32 cellular contexts compared by ENCODE assay signal in the genomic region with DNA sequence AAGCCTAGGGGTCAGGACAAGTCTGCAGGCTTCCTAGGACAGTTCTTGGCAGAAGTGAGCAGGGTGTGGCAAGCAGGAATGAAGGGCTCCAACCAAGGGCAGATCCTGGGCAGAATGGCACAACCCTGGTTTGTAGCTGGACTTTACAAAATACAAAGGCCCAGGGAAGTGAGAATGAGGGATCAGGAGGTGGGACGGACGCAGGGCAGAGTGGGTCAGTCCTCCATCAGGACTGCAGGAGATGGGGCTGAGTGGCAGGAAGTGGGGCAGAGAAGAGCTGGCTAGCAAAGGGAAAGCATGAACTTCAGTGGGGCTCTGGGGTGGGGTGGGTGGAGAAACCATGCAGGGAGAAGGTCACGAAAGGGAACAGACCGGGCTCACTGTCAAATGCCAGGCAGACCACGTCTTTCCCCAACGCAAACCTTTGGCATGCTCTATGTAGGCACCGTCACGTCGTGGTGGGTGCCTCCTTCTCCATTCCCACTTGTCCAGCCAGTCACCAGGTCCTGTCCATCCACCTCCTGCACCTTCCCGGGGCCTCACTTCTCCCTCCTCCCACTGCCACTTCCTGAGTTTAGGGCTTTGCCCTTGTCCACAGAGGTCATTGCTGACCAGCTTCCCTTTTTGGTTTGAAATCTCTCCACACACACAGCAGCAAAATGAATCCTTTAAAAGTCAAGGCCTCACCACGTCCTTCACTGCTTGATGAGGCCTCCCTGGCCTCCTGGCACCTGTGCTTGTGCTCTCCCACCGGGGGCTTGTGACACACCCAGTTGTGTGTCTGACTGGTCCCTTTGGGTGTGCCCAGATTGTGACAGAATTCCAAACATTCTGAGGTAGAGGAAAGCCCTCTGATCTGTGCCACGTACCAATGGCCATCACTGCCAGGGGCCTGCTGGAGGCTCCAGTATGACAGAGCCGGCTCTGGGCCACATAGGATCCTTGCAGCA. TPM values are rescaled to one million over a fixed set of nuclear protein-coding genes. Genes with fewer than 3 reads are reported as not detected.
A peak's percentile ranks its signal among the peaks of the same experiment; 100 is the strongest.
DNase-seq lines count a peak whose midpoint lies in the region; ATAC-seq and TF ChIP-seq lines count a peak whose summit lies in the region.
"Had no signal": no experiment of that assay in that cellular context is flagged by ENCODE, and none has a peak within 500 bp of the region (broad histone marks: within the 10 kb centered on the region; RNA-seq: fewer than 3 reads in every experiment).

No MANE protein-coding gene starts in this region.

- no peak overlapping the region for H3K4me3 Mint-ChIP-seq in activated naive CD4-positive, alpha-beta T cell treated with anti-CD3 and anti-CD28 coated beads, Interleukin-2, amount 10 ng/mL, durations not matched to agents 7 days and 5 days
- H3K4me3 Mint-ChIP-seq in T-helper 17 cell: no peak overlapping the region
- H3K4me3 Mint-ChIP-seq in CD8-positive, alpha-beta memory T cell: no peak overlapping the region
- H3K4me3 Mint-ChIP-seq: activated CD4-positive, alpha-beta T cell treated with anti-CD3 and anti-CD28 coated beads for 36 hours; B cell; neural progenitor cell had no signal

- H3K27me3 Mint-ChIP-seq in activated naive CD4-positive, alpha-beta T cell treated with anti-CD3 and anti-CD28 coated beads, Interleukin-2, amount 10 ng/mL, durations not matched to agents 7 days and 5 days: no peaks in the 10 kb centered on the region
- no peaks in the 10 kb centered on the region for H3K27me3 Mint-ChIP-seq in T-helper 17 cell
- no peaks in the 10 kb centered on the region for H3K27me3 Mint-ChIP-seq in CD8-positive, alpha-beta memory T cell
- H3K27me3 Mint-ChIP-seq: activated CD4-positive, alpha-beta T cell treated with anti-CD3 and anti-CD28 coated beads for 36 hours; B cell had no signal

- TF ChIP-seq CTCF in lower lobe of right lung (IDR thresholded peaks at IDR 0.05) (no peak), suprapubic skin (IDR thresholded peaks at IDR 0.05) (no peak)

- 82% methylated on average over 14 of the region's 14 CpGs for WGBS in suprapubic skin

- intact Hi-C loops in lower lobe of right lung (cut with DNase I): no loop called here

- H3K9me3 Mint-ChIP-seq in activated naive CD4-positive, alpha-beta T cell treated with anti-CD3 and anti-CD28 coated beads, Interleukin-2, amount 10 ng/mL, durations not matched to agents 7 days and 5 days: no peaks in the 10 kb centered on the region
- H3K9me3 Mint-ChIP-seq in CD8-positive, alpha-beta memory T cell: peaks cover 0 to 2% (median 0%) of the 10 kb centered on the region in 5 donors

- H3K36me3 Mint-ChIP-seq in activated naive CD4-positive, alpha-beta T cell treated with anti-CD3 and anti-CD28 coated beads, Interleukin-2, amount 10 ng/mL, durations not matched to agents 7 days and 5 days: peaks cover 41% of the 10 kb centered on the region
- peaks cover 8% of the 10 kb centered on the region for H3K36me3 Mint-ChIP-seq in T-helper 17 cell (ENCODE audit: low read depth)
- H3K36me3 Mint-ChIP-seq in CD8-positive, alpha-beta memory T cell: peaks cover 17 to 66% (median 26%) of the 10 kb centered on the region in 3 donors

- H3K4me1 Mint-ChIP-seq in activated naive CD4-positive, alpha-beta T cell treated with anti-CD3 and anti-CD28 coated beads, Interleukin-2, amount 10 ng/mL, durations not matched to agents 7 days and 5 days: no peaks in the 10 kb centered on the region
- H3K4me1 Mint-ChIP-seq in T-helper 17 cell: peaks cover 2% of the 10 kb centered on the region
- no peaks in the 10 kb centered on the region for H3K4me1 Mint-ChIP-seq in CD8-positive, alpha-beta memory T cell
- H3K4me1 Mint-ChIP-seq: activated CD4-positive, alpha-beta T cell treated with anti-CD3 and anti-CD28 coated beads for 36 hours; B cell had no signal

- DNase-seq in activated naive CD4-positive, alpha-beta T cell treated with anti-CD3 and anti-CD28 coated beads, Interleukin-2, amount 10 ng/mL, durations not matched to agents 7 days and 5 days: peak; percentile 14
- DNase-seq in activated naive CD4-positive, alpha-beta T cell (lab: John Stamatoyannopoulos, UW): no peak
- DNase-seq in T-helper 17 cell: no peak
- no peak for DNase-seq in lower lobe of right lung
- peak; percentile 30 to 58 for DNase-seq in suprapubic skin (ENCODE audit: low spot score in 2 of 2)
- no peak for DNase-seq in activated CD4-positive, alpha-beta T cell treated with anti-CD3 and anti-CD28 coated beads, Interleukin-2, amount 50 U/mL, for 48 hours
- no peak for DNase-seq in CD8-positive, alpha-beta memory T cell
- no peak for DNase-seq in HuH-7 (ENCODE audit: low spot score)
- DNase-seq: activated CD4-positive, alpha-beta T cell treated with anti-CD3 and anti-CD28 coated beads for 36 hours; activated T-cell treated with anti-CD3 and anti-CD28 coated beads, Interleukin-2, amount 50 U/mL, for 1 hour; amniotic stem cell; COR-L47; effector CD8-positive, alpha-beta T cell; GDM1; HCEC 1CT; NCI-H2029; NCI-H526; NK-92 treated with Interleukin-12 subunit alpha and Interleukin-12 subunit beta, amount 100 ng/mL, for 24 hours; SHP77 treated with DMSO at 0.1 percent for 48 hours; stimulated activated CD4-positive, alpha-beta T cell treated with anti-CD3 and anti-CD28 coated beads, Interleukin-4, amount 100 ng/mL, for 4 hours; stimulated activated naive CD4-positive, alpha-beta T cell treated with Interleukin-2 at 50 U/mL for 16 hours; thyroid gland had no signal

- H3K9me3 ChIP-seq in T-helper 17 cell (ENCODE audit: control insufficient read depth, low read length, poor library complexity, severe bottlenecking): no peaks in the 10 kb centered on the region
- no peaks in the 10 kb centered on the region for H3K9me3 ChIP-seq in lower lobe of right lung
- no peaks in the 10 kb centered on the region for H3K9me3 ChIP-seq in suprapubic skin
- H3K9me3 ChIP-seq in CD8-positive, alpha-beta memory T cell (ENCODE audit: low read length): no peaks in the 10 kb centered on the region
- H3K9me3 ChIP-seq: A549, thyroid gland had no signal

- H3K27ac Mint-ChIP-seq in activated naive CD4-positive, alpha-beta T cell treated with anti-CD3 and anti-CD28 coated beads, Interleukin-2, amount 10 ng/mL, durations not matched to agents 7 days and 5 days: peak overlapping the region; percentile 70
- H3K27ac Mint-ChIP-seq in T-helper 17 cell: peak overlapping the region; percentile 49
- peak overlapping the region in 4 of 8 donors; percentile 0 to 86 (median 48) for H3K27ac Mint-ChIP-seq in CD8-positive, alpha-beta memory T cell
- H3K27ac Mint-ChIP-seq: activated CD4-positive, alpha-beta T cell treated with anti-CD3 and anti-CD28 coated beads for 36 hours; neural progenitor cell had no signal

- H3K4me3 ChIP-seq in lower lobe of right lung (no peak overlapping the region), suprapubic skin (no peak overlapping the region)
- no peak overlapping the region for H3K4me3 ChIP-seq in CD8-positive, alpha-beta memory T cell (ENCODE audit: low read length)
- H3K4me3 ChIP-seq: A549, K562, neural progenitor cell, thyroid gland had no signal

- no peak for ATAC-seq in T-helper 17 cell
- peak; percentile 27 to 50 for ATAC-seq in lower lobe of right lung
- ATAC-seq: A549; activated CD4-positive, alpha-beta T cell treated with anti-CD3 and anti-CD28 coated beads for 36 hours; K562 had no signal

- POLR2A ChIA-PET in CD8-positive, alpha-beta memory T cell (lab: Charles Lee): no interaction called here

- H3K27me3 ChIP-seq in lower lobe of right lung (ENCODE audit: low read depth): no peaks in the 10 kb centered on the region
- no peaks in the 10 kb centered on the region for H3K27me3 ChIP-seq in suprapubic skin
- no peaks in the 10 kb centered on the region for H3K27me3 ChIP-seq in CD8-positive, alpha-beta memory T cell (ENCODE audit: insufficient read depth, low read length, poor library complexity, severe bottlenecking)
- H3K27me3 ChIP-seq: neural progenitor cell, thyroid gland had no signal

- TF ChIP-seq POLR2A in suprapubic skin (IDR thresholded peaks at IDR 0.05): no peak

- peaks cover 64% of the 10 kb centered on the region for H3K36me3 ChIP-seq in lower lobe of right lung
- H3K36me3 ChIP-seq in suprapubic skin: peaks cover 70% of the 10 kb centered on the region
- peaks cover 29% of the 10 kb centered on the region for H3K36me3 ChIP-seq in CD8-positive, alpha-beta memory T cell (ENCODE audit: insufficient read depth, low read length)

- H3K4me1 ChIP-seq in lower lobe of right lung (no peaks in the 10 kb centered on the region), suprapubic skin (peaks cover 6% of the 10 kb centered on the region)
- H3K4me1 ChIP-seq in CD8-positive, alpha-beta memory T cell (ENCODE audit: insufficient read depth, low read length): no peaks in the 10 kb centered on the region
- H3K4me1 ChIP-seq: A549, neural progenitor cell, thyroid gland had no signal

- CTCF ChIA-PET in activated naive CD4-positive, alpha-beta T cell treated with anti-CD3 and anti-CD28 coated beads, Interleukin-2, amount 10 ng/mL, durations not matched to agents 7 days and 5 days (lab: Charles Lee): interaction anchor here (1.1 to 3.5 kb wide), 3 partner anchors 8 to 171 kb away, joined by 3 to 17 read pairs (median 7); no protein-coding TSS in a partner anchor
- CTCF ChIA-PET in CD8-positive, alpha-beta memory T cell (lab: Charles Lee): no interaction called here

- no peak for TF ChIP-seq EP300 in suprapubic skin (IDR thresholded peaks at IDR 0.05)

- no peak overlapping the region for H3K27ac ChIP-seq in lower lobe of right lung
- H3K27ac ChIP-seq in suprapubic skin: no peak overlapping the region
- no peak overlapping the region for H3K27ac ChIP-seq in CD8-positive, alpha-beta memory T cell (ENCODE audit: low read depth, low read length)
- H3K27ac ChIP-seq: A549, neural progenitor cell, thyroid gland had no signal

RNA-seq across cellular contexts. Expression of gene CLDN19, which starts 8.7 kb away (rescaled TPM):
- not detected for total RNA-seq in T-helper 17 cell
- not detected for total RNA-seq in lower lobe of right lung
- under 1 TPM in 3 of 4 donors, not detected in 1; 0.38 to 0.98 (median 0.44) TPM for total RNA-seq in suprapubic skin
- not detected for total RNA-seq in CD8-positive, alpha-beta memory T cell
- polyA plus RNA-seq in CD8-positive, alpha-beta memory T cell: not detected
- total RNA-seq: activated CD4-positive, alpha-beta T cell treated with anti-CD3 and anti-CD28 coated beads for 36 hours; activated CD8-positive, alpha-beta memory T cell treated with anti-CD3 and anti-CD28 coated beads for 36 hours; B cell; HT-29; K562; lung microvascular endothelial cell; MCF 10A; right cardiac atrium; thyroid gland had no signal
- polyA plus RNA-seq: K562 had no signal

RNA-seq across cellular contexts. Expression of gene P3H1, which starts 18.1 kb away (rescaled TPM):
- total RNA-seq in T-helper 17 cell (10 to 100 TPM; 22.5 to 26.7 TPM), lower lobe of right lung (24.4 TPM), suprapubic skin (10 to 100 TPM; 12.5 to 19.8 (median 16.1) TPM)
- total RNA-seq in CD8-positive, alpha-beta memory T cell: 10 to 100 TPM; 35.6 to 38.5 TPM
- polyA plus RNA-seq in CD8-positive, alpha-beta memory T cell: 11.1 TPM

RNA-seq across cellular contexts. Expression of gene C1orf50, which starts 18.3 kb away (rescaled TPM):
- total RNA-seq in T-helper 17 cell: 10 to 100 TPM; 14.8 to 15.5 TPM
- 5.6 TPM for total RNA-seq in lower lobe of right lung
- total RNA-seq in suprapubic skin: 1 to 10 TPM; 2.2 to 7.6 (median 3.1) TPM
- 1 to 10 TPM; 5.4 to 8.7 TPM for total RNA-seq in CD8-positive, alpha-beta memory T cell
- 3.5 TPM for polyA plus RNA-seq in CD8-positive, alpha-beta memory T cell

RNA-seq across cellular contexts. Expression of gene TMEM269, which starts 36.1 kb away (rescaled TPM):
- total RNA-seq in T-helper 17 cell (under 1 TPM; 0.42 to 0.47 TPM), lower lobe of right lung (not detected), suprapubic skin (under 1 TPM in 3 of 4 donors, not detected in 1; 0.11 to 0.17 (median 0.16) TPM)
- total RNA-seq in CD8-positive, alpha-beta memory T cell: under 1 TPM; 0.16 to 0.20 TPM
- not detected for polyA plus RNA-seq in CD8-positive, alpha-beta memory T cell
- total RNA-seq: epithelial cell of proximal tubule, lung microvascular endothelial cell, MCF 10A had no signal
- polyA plus RNA-seq: right cardiac atrium had no signal

Comparison
In these comparisons a context has a peak if more than half of its experiments do, and no peak if none do; other contexts are left out.
1. DNase-seq: peak in activated naive CD4-positive, alpha-beta T cell treated with anti-CD3 and anti-CD28 coated beads, Interleukin-2, amount 10 ng/mL, durations not matched to agents 7 days and 5 days (single experiment) and suprapubic skin (2 of 2); none in activated naive CD4-positive, alpha-beta T cell (0 of 4), T-helper 17 cell (0 of 3), lower lobe of right lung (single experiment), activated CD4-positive, alpha-beta T cell treated with anti-CD3 and anti-CD28 coated beads, Interleukin-2, amount 50 U/mL, for 48 hours (0 of 2), CD8-positive, alpha-beta memory T cell (0 of 5) and HuH-7 (single experiment).